Comparison of ENCODE assay signal across 7 cellular contexts in genomic region chr6:1610497-1611321, GRCh38. TPM values are rescaled to one million over a fixed set of nuclear protein-coding genes. Genes with fewer than 3 reads are reported as not detected.
A peak's percentile ranks its signal among the peaks of the same experiment; 100 is the strongest.
DNase-seq lines count a peak whose midpoint lies in the region; ATAC-seq, FAIRE-seq and TF ChIP-seq lines count a peak whose summit lies in the region.

No MANE protein-coding gene starts in this region.

- no peaks in the 10 kb centered on the region for H3K9me3 Mint-ChIP-seq in T-helper 2 cell treated with Interferon-gamma antibody and Interleukin-4, amounts not matched to agents 5 μg/mL and 100 μg/mL, for 36 hours
- H3K9me3 Mint-ChIP-seq in progenitor cell of endocrine pancreas (ENCODE audit: low read depth): no peaks in the 10 kb centered on the region

- ATAC-seq in HG02840 (IDR thresholded peaks at IDR 0.05; ENCODE audit: low FRiP score, unreplicated experiment): peak; percentile 19

- H3K4me3 Mint-ChIP-seq in T-helper 2 cell treated with Interferon-gamma antibody and Interleukin-4, amounts not matched to agents 5 μg/mL and 100 μg/mL, for 36 hours: peak overlapping the region; percentile 70
- peak overlapping the region; percentile 57 for H3K4me3 Mint-ChIP-seq in progenitor cell of endocrine pancreas (ENCODE audit: low read depth)

- peaks cover 63% of the 10 kb centered on the region for H3K27me3 Mint-ChIP-seq in T-helper 2 cell treated with Interferon-gamma antibody and Interleukin-4, amounts not matched to agents 5 μg/mL and 100 μg/mL, for 36 hours (ENCODE audit: low read depth)
- H3K27me3 Mint-ChIP-seq in progenitor cell of endocrine pancreas: peaks cover 66% of the 10 kb centered on the region

- DNase-seq in GM12891 (ENCODE audit: insufficient read length, low spot score) (no peak), fibroblast of peridontal ligament (ENCODE audit: extremely low read depth) (peak; percentile 38), progenitor cell of endocrine pancreas (ENCODE audit: low spot score, unreplicated experiment) (no peak), NCI-H1930 (lab: John Stamatoyannopoulos, UW) (no peak), NCI-H446 treated with DMSO at 0.1 percent for 48 hours (lab: John Stamatoyannopoulos, UW) (no peak)
- no peak for DNase-seq in T-helper 2 cell treated with Interferon-gamma antibody and Interleukin-4, amounts not matched to agents 5 μg/mL and 100 μg/mL, for 36 hours (ENCODE audit: low spot score)

- H3K36me3 Mint-ChIP-seq in T-helper 2 cell treated with Interferon-gamma antibody and Interleukin-4, amounts not matched to agents 5 μg/mL and 100 μg/mL, for 36 hours (ENCODE audit: low read depth): peaks cover 3% of the 10 kb centered on the region
- no peaks in the 10 kb centered on the region for H3K36me3 Mint-ChIP-seq in progenitor cell of endocrine pancreas (ENCODE audit: insufficient read depth)

- TF ChIP-seq CTCF in progenitor cell of endocrine pancreas (IDR thresholded peaks at IDR 0.05; ENCODE audit: unreplicated experiment): no peak

- FAIRE-seq in GM12891 (lab: Jason Lieb, UNC): peak; percentile 66

- peaks cover 21% of the 10 kb centered on the region for H3K4me1 Mint-ChIP-seq in T-helper 2 cell treated with Interferon-gamma antibody and Interleukin-4, amounts not matched to agents 5 μg/mL and 100 μg/mL, for 36 hours (ENCODE audit: low read depth)
- peaks cover 14% of the 10 kb centered on the region for H3K4me1 Mint-ChIP-seq in progenitor cell of endocrine pancreas (ENCODE audit: low read depth)

- H3K27ac Mint-ChIP-seq in T-helper 2 cell treated with Interferon-gamma antibody and Interleukin-4, amounts not matched to agents 5 μg/mL and 100 μg/mL, for 36 hours: peak overlapping the region; percentile 71
- H3K27ac Mint-ChIP-seq in progenitor cell of endocrine pancreas: no peak overlapping the region

- TF ChIP-seq POLR2A in GM12891 (IDR thresholded peaks at IDR 0.05; ENCODE audit: low read depth, low read length): no peak

TF ChIP-seq in GM12891, 5 proteins besides CTCF, POLR2A, EP300 and RAD21:
- TF ChIP-seq POLR2AphosphoS5 (IDR thresholded peaks at IDR 0.05; ENCODE audit: low read depth, low read length) (no peak), TAF1 (IDR thresholded peaks at IDR 0.05; ENCODE audit: low read depth, low read length) (no peak), PAX5 (IDR thresholded peaks at IDR 0.05; ENCODE audit: insufficient read depth, low read length, severe bottlenecking) (no peak), POU2F2 (IDR thresholded peaks at IDR 0.05; ENCODE audit: low read depth, low read length) (no peak), SPI1 (IDR thresholded peaks at IDR 0.05; ENCODE audit: low read depth, low read length) (no peak)

RNA-seq across cellular contexts. Expression of gene FOXC1, which starts 1.0 kb away (rescaled TPM):
- 0.26 TPM for polyA plus RNA-seq in GM12891 (2012; ENCODE audit: low read depth, missing spikeins)
- total RNA-seq in progenitor cell of endocrine pancreas: 0.46 and 1.1 TPM in 2 replicates
